Comparison of ENCODE assay signal across 14 cellular contexts in genomic region chr6:135440087-135440792, GRCh38. TPM values are rescaled to one million over a fixed set of nuclear protein-coding genes. Genes with fewer than 3 reads are reported as not detected.
DNase-seq lines count a peak whose midpoint lies in the region; ATAC-seq, FAIRE-seq and TF ChIP-seq lines count a peak whose summit lies in the region.
"Had no signal": no experiment of that assay in that cellular context is flagged by ENCODE, and none has a peak within 500 bp of the region (broad histone marks: within the 10 kb centered on the region; RNA-seq: fewer than 3 reads in every experiment).

No MANE protein-coding gene starts in this region.

- ATAC-seq in GM18502 (IDR thresholded peaks at IDR 0.05; ENCODE audit: poor library complexity, unreplicated experiment): peak; percentile 82
- peak; percentile 71 for ATAC-seq in GM21717 (IDR thresholded peaks at IDR 0.05; ENCODE audit: unreplicated experiment)
- no peak for ATAC-seq in HG03520 (IDR thresholded peaks at IDR 0.05; ENCODE audit: unreplicated experiment)

- no peak overlapping the region for H3K27ac ChIP-seq in RWPE1
- H3K27ac ChIP-seq: cardiac muscle cell, HL-60 had no signal

- H3K4me1 ChIP-seq in endocrine pancreas (ENCODE audit: control insufficient read depth, insufficient read depth, low read length): peaks cover 8% of the 10 kb centered on the region

- CTCF ChIA-PET in RWPE1 (lab: Yijun Ruan, JAX): interaction anchor here (0.6 to 1.0 kb wide), 4 partner anchors 15 to 486 kb away, joined by 3 to 7 read pairs (median 4); no protein-coding TSS in a partner anchor

- H3K9ac ChIP-seq in endocrine pancreas (ENCODE audit: control insufficient read depth, insufficient read depth, low read length): no peak overlapping the region

- H3K36me3 ChIP-seq in endocrine pancreas (ENCODE audit: control insufficient read depth, insufficient read depth, low read length): no peaks in the 10 kb centered on the region

- no peaks in the 10 kb centered on the region for H3K9me3 ChIP-seq in endocrine pancreas (ENCODE audit: control insufficient read depth, low read length)

- H3K4me3 ChIP-seq in Jurkat, Clone E6-1 (ENCODE audit: low read length): no peak overlapping the region
- peak overlapping the region; percentile 44 for H3K4me3 ChIP-seq in endocrine pancreas (ENCODE audit: control insufficient read depth, insufficient read depth, low read length)
- H3K4me3 ChIP-seq: cardiac muscle cell, lung had no signal

- FAIRE-seq in HTR-8/SVneo (lab: Jason Lieb, UNC): no peak

- H3K27me3 ChIP-seq in endocrine pancreas (ENCODE audit: control insufficient read depth, insufficient read depth, low read length): no peaks in the 10 kb centered on the region
- H3K27me3 ChIP-seq: cardiac muscle cell had no signal

- DNase-seq in Jurkat, Clone E6-1 (ENCODE audit: low read depth, low spot score): peak; percentile 44
- DNase-seq in HTR-8/SVneo (ENCODE audit: insufficient read length, low spot score) (no peak), UCSD-AML1 (lab: John Stamatoyannopoulos, UW; ENCODE audit: unreplicated experiment) (no peak), RWPE1 (ENCODE audit: low spot score) (no peak)
- DNase-seq: activated CD4-positive, alpha-beta T cell treated with anti-CD3 and anti-CD28 coated beads, Interleukin-2, amount 50 U/mL, for 1 hour; foreskin melanocyte; NCI-H1930 had no signal

- no peak for TF ChIP-seq CTCF in RWPE1 (conservative IDR thresholded peaks at IDR 0.05; ENCODE audit: low read depth)

- POLR2A ChIA-PET in RWPE1 (lab: Yijun Ruan, JAX; ENCODE audit: low non-redundant PET): no interaction called here

RNA-seq across cellular contexts. Expression of gene AHI1, which starts 57.3 kb away (rescaled TPM):
- 16.0 TPM for polyA plus RNA-seq in Jurkat, Clone E6-1 (2012; ENCODE audit: insufficient read depth, insufficient read length)
